31 cellular contexts compared by ENCODE assay signal in the genomic region with DNA sequence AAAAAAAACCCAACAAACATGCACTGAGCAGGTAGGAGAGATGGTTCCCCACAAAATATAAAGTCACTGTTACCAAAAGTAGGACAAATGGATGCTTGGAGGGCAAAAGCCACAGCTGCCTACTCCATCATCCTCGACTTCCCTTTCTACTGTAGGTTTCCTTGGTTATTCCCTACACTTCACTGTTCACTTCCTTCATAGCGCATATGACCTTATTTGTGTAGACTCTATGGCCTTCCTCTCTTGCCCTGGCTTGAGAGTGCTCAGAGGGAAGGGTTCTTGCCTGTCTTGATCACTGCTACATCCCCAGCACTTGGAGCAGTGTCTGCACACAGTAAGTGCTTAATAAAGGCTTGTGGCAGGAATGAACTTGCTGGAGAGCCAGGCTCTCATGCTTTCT. TPM values are rescaled to one million over a fixed set of nuclear protein-coding genes. Genes with fewer than 3 reads are reported as not detected.
"Had no signal": no experiment of that assay in that cellular context is flagged by ENCODE, and none has a peak within 500 bp of the region (broad histone marks: within the 10 kb centered on the region; RNA-seq: fewer than 3 reads in every experiment).

No MANE protein-coding gene starts in this region.

- ATAC-seq: activated T-cell treated with anti-CD3 and anti-CD28 coated beads, Interleukin-2, amount 50 U/mL, for 72 hours; esophagus mucosa; foreskin keratinocyte; gastrocnemius medialis; heart left ventricle; WTC11 had no signal

- H3K4me1 ChIP-seq: foreskin keratinocyte, gastrocnemius medialis, heart left ventricle had no signal

- H3K27ac ChIP-seq: foreskin keratinocyte, gastrocnemius medialis, heart left ventricle, VCaP had no signal

- H3K4me3 ChIP-seq: gastrocnemius medialis, heart left ventricle had no signal

- H3K9me3 ChIP-seq: gastrocnemius medialis, heart left ventricle had no signal

- H3K27me3 ChIP-seq: foreskin keratinocyte had no signal

- DNase-seq: activated CD4-positive, alpha-beta memory T cell treated with anti-CD3 and anti-CD28 coated beads, Interleukin-2, amount 10 ng/mL, durations not matched to agents 7 days and 5 days; activated CD4-positive, alpha-beta T cell treated with anti-CD3 and anti-CD28 coated beads for 1 hour; activated CD4-positive, alpha-beta T cell treated with anti-CD3 and anti-CD28 coated beads for 4 hours; activated CD4-positive, alpha-beta T cell treated with anti-CD3 and anti-CD28 coated beads, Interleukin-2, amount 10 ng/mL, durations not matched to agents 7 days and 5 days; activated CD4-positive, alpha-beta T cell treated with anti-CD3 and anti-CD28 coated beads, Interleukin-2, amount 50 U/mL, for 4 hours; activated CD8-positive, alpha-beta memory T cell treated with anti-CD3 and anti-CD28 coated beads, Interleukin-2, amount 50 U/mL, for 48 hours; activated gamma-delta T cell; activated naive CD4-positive, alpha-beta T cell; activated naive CD4-positive, alpha-beta T cell treated with anti-CD3 and anti-CD28 coated beads, Interleukin-2, amount 50 U/mL, for 16 hours; activated T-cell treated with anti-CD3 and anti-CD28 coated beads for 4 hours; activated T-cell treated with anti-CD3 and anti-CD28 coated beads, Interleukin-2, amount 50 U/mL, for 24 hours; activated T-cell treated with anti-CD3 and anti-CD28 coated beads, Interleukin-2, amount 50 U/mL, for 72 hours; amniotic stem cell; anterior cingulate cortex; caudate nucleus; cortex of kidney; dermis blood vessel endothelial cell; effector CD4-positive, alpha-beta T cell; foreskin keratinocyte; gastrocnemius medialis; glutamatergic neuron; T-helper 2 cell had no signal

- FAIRE-seq: astrocyte, colon, TTC549 had no signal

- H3K36me3 ChIP-seq: gastrocnemius medialis, heart left ventricle had no signal

RNA-seq across cellular contexts. Expression of a gene that starts 14.6 kb away (rescaled TPM):
- total RNA-seq: activated CD4-positive, alpha-beta memory T cell treated with anti-CD3 and anti-CD28 coated beads, Interleukin-2, amount 10 ng/mL, durations not matched to agents 7 days and 5 days; activated CD4-positive, alpha-beta T cell treated with anti-CD3 and anti-CD28 coated beads, Interleukin-2, amount 10 ng/mL, durations not matched to agents 7 days and 5 days had no signal

RNA-seq across cellular contexts. Expression of a gene that starts 18.6 kb away (rescaled TPM):
- total RNA-seq: activated CD4-positive, alpha-beta T cell treated with anti-CD3 and anti-CD28 coated beads, Interleukin-2, amount 10 ng/mL, durations not matched to agents 7 days and 5 days; chondrocyte; dermis blood vessel endothelial cell; T-helper 1 cell treated with Interleukin-12 subunit alpha and Interleukin-12 subunit beta and Interleukin-4 antibody, amounts not matched to agents 30 ng/mL and 1 ng/mL, for 36 hours had no signal

RNA-seq across cellular contexts. Expression of a gene that starts 33.8 kb away (rescaled TPM):
- total RNA-seq: activated CD4-positive, alpha-beta memory T cell treated with anti-CD3 and anti-CD28 coated beads, Interleukin-2, amount 10 ng/mL, durations not matched to agents 7 days and 5 days; activated CD4-positive, alpha-beta T cell treated with anti-CD3 and anti-CD28 coated beads, Interleukin-2, amount 10 ng/mL, durations not matched to agents 7 days and 5 days; T-helper 1 cell treated with Interleukin-12 subunit alpha and Interleukin-12 subunit beta and Interleukin-4 antibody, amounts not matched to agents 30 ng/mL and 1 ng/mL, for 36 hours had no signal
